In the genomic region with DNA sequence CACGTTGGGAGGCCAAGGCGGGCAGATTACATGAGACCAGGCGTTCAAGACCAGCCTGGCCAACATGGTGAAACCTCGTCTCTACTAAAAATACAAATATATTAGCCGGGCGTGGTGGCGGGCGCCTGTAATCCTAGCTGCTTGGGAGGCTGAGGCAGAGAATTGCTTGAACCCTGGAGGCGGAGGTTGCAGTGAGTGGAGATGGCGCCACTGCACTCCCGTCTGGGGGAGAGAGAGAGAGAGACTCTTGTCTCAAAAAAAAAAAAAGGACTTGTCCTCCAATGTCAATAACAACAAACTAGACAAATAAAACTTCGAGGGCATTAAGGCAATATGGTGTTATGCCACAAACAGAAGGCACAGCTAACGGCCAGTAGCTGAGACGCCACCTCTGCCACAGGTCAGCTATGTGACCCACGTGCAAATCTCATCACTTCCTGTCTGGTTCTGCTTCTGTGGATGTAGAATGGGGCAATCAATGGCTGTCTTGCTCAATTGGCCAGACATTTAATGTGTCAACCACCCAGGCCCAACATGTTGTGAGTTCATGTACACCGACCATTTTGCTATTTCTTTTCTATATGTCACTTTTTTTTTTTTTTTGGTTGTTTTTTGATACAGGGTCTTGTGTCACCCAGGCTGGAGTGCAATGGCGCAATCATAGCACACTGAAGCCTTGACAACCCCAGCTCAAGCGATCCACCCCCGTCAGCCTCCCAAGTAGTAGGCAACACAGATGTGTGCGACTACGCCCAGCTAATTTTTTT, we compare ENCODE assay signal across 1 cellular context.
TF ChIP-seq lines count a peak whose summit lies in the region.

No MANE protein-coding gene starts in this region.

TF ChIP-seq in HEK293, 187 proteins besides CTCF, POLR2A, EP300 and RAD21 (continued from another document):
- TF ChIP-seq ZFP69B (tag by site-specific recombination; IDR thresholded peaks at IDR 0.05) (no peak), GLI2 (tag by site-specific recombination; IDR thresholded peaks at IDR 0.05; ENCODE audit: borderline replicate concordance, low read depth) (no peak), ZNF660 (tag by site-specific recombination; IDR thresholded peaks at IDR 0.05) (peak; percentile 86), ZBTB17 (tag by site-specific recombination; IDR thresholded peaks at IDR 0.05) (peak; percentile 7; the same call in 1 of the 2 replicates), ZXDB (tag by site-specific recombination; IDR thresholded peaks at IDR 0.05) (0 out of 2 replicates have a peak, but pooled peaks have one; percentile 7), ZNF777 (tag by site-specific recombination; IDR thresholded peaks at IDR 0.05; ENCODE audit: borderline replicate concordance) (no peak), ZNF830 (tag by site-specific recombination; IDR thresholded peaks at IDR 0.05; ENCODE audit: low read depth) (no peak), ZNF335 (tag by site-specific recombination; conservative IDR thresholded peaks at IDR 0.05) (peak; percentile 80), ZNF366 (tag by site-specific recombination; conservative IDR thresholded peaks at IDR 0.05) (0 out of 2 replicates have a peak, but pooled peaks have one; percentile 23), ZNF664 (tag by site-specific recombination; IDR thresholded peaks at IDR 0.05) (no peak), GFI1B (tag by site-specific recombination; IDR thresholded peaks at IDR 0.05) (0 out of 2 replicates have a peak, but pooled peaks have one; percentile 1)
- TF ChIP-seq, protein P1, sequence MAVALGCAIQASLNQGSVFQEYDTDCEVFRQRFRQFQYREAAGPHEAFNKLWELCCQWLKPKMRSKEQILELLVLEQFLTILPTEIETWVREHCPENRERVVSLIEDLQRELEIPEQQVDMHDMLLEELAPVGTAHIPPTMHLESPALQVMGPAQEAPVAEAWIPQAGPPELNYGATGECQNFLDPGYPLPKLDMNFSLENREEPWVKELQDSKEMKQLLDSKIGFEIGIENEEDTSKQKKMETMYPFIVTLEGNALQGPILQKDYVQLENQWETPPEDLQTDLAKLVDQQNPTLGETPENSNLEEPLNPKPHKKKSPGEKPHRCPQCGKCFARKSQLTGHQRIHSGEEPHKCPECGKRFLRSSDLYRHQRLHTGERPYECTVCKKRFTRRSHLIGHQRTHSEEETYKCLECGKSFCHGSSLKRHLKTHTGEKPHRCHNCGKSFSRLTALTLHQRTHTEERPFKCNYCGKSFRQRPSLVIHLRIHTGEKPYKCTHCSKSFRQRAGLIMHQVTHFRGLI (tag by site-specific recombination; IDR thresholded peaks at IDR 0.05): 0 out of 2 replicates have a peak, but pooled peaks have one; percentile 60
- TF ChIP-seq, protein P2, sequence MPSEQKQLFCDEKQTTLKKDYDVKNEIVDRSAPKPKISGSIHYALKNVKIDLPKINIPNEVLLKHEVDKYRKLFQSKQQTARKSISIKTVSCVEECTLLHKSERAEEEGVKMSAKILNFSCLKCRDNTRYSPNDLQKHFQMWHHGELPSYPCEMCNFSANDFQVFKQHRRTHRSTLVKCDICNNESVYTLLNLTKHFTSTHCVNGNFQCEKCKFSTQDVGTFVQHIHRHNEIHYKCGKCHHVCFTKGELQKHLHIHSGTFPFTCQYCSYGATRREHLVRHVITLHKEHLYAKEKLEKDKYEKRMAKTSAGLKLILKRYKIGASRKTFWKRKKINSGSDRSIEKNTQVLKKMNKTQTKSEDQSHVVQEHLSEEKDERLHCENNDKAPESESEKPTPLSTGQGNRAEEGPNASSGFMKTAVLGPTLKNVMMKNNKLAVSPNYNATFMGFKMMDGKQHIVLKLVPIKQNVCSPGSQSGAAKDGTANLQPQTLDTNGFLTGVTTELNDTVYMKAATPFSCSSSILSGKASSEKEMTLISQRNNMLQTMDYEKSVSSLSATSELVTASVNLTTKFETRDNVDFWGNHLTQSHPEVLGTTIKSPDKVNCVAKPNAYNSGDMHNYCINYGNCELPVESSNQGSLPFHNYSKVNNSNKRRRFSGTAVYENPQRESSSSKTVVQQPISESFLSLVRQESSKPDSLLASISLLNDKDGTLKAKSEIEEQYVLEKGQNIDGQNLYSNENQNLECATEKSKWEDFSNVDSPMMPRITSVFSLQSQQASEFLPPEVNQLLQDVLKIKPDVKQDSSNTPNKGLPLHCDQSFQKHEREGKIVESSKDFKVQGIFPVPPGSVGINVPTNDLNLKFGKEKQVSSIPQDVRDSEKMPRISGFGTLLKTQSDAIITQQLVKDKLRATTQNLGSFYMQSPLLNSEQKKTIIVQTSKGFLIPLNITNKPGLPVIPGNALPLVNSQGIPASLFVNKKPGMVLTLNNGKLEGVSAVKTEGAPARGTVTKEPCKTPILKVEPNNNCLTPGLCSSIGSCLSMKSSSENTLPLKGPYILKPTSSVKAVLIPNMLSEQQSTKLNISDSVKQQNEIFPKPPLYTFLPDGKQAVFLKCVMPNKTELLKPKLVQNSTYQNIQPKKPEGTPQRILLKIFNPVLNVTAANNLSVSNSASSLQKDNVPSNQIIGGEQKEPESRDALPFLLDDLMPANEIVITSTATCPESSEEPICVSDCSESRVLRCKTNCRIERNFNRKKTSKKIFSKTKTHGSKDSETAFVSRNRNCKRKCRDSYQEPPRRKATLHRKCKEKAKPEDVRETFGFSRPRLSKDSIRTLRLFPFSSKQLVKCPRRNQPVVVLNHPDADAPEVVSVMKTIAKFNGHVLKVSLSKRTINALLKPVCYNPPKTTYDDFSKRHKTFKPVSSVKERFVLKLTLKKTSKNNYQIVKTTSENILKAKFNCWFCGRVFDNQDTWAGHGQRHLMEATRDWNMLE (tag by site-specific recombination; conservative IDR thresholded peaks at IDR 0.05; ENCODE audit: low read depth): 0 out of 2 replicates have a peak, but pooled peaks have one; percentile 6
- TF ChIP-seq, protein P3, sequence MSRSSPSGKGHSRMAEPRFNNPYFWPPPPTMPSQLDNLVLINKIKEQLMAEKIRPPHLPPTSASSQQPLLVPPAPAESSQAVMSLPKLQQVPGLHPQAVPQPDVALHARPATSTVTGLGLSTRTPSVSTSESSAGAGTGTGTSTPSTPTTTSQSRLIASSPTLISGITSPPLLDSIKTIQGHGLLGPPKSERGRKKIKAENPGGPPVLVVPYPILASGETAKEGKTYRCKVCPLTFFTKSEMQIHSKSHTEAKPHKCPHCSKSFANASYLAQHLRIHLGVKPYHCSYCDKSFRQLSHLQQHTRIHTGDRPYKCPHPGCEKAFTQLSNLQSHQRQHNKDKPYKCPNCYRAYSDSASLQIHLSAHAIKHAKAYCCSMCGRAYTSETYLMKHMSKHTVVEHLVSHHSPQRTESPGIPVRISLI (tag by site-specific recombination; IDR thresholded peaks at IDR 0.05): peak; percentile 48; the same call in 1 of the 2 replicates
- TF ChIP-seq, protein P4, sequence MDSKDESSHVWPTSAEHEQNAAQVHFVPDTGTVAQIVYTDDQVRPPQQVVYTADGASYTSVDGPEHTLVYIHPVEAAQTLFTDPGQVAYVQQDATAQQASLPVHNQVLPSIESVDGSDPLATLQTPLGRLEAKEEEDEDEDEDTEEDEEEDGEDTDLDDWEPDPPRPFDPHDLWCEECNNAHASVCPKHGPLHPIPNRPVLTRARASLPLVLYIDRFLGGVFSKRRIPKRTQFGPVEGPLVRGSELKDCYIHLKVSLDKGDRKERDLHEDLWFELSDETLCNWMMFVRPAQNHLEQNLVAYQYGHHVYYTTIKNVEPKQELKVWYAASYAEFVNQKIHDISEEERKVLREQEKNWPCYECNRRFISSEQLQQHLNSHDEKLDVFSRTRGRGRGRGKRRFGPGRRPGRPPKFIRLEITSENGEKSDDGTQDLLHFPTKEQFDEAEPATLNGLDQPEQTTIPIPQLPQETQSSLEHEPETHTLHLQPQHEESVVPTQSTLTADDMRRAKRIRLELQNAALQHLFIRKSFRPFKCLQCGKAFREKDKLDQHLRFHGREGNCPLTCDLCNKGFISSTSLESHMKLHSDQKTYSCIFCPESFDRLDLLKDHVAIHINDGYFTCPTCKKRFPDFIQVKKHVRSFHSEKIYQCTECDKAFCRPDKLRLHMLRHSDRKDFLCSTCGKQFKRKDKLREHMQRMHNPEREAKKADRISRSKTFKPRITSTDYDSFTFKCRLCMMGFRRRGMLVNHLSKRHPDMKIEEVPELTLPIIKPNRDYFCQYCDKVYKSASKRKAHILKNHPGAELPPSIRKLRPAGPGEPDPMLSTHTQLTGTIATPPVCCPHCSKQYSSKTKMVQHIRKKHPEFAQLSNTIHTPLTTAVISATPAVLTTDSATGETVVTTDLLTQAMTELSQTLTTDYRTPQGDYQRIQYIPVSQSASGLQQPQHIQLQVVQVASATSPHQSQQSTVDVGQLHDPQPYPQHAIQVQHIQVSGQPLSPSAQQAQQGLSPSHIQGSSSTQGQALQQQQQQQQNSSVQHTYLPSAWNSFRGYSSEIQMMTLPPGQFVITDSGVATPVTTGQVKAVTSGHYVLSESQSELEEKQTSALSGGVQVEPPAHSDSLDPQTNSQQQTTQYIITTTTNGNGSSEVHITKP (tag by site-specific recombination; IDR thresholded peaks at IDR 0.05): peak; percentile 38
